12 cellular contexts compared by ENCODE assay signal in the genomic region with DNA sequence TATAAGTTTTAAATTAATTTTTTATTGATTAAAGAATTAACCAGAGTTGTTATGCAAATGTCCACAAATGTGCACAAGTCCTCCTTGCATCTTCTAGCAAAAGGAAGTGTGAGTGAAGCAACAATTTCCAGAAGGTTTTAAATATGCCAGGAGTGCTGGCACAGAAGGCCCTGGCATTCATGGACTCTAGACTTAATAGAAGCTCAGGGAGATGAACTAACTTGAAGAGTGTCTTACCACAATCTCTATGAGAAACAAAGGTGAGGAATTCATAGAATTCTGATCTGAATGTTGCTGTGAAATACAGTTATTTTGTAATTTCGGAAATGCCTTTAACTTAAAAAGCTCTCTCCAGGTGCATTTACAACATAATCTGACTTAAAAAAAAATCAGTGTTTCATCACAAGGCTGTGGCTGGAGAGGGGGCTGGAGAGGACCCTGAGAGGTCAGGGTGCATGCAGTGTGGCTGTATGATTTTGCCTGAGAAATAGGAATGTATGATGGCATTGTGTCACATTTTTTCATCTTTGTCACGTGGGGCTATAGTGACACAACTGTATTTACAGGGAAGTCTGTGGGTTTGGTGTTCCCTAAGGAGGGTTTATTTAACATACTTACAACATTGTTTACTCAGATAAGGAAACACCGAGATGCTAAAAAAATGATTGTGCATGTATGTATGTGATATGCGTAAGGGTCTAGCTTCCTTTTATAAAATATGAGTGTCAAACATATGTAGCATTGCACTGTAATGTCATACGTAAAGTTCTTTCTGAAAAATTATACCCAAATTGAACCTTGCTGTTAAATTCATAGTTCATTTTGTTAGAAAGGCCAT.
DNase-seq lines count a peak whose midpoint lies in the region; ATAC-seq and TF ChIP-seq lines count a peak whose summit lies in the region.
"Had no signal": no experiment of that assay in that cellular context is flagged by ENCODE, and none has a peak within 500 bp of the region (broad histone marks: within the 10 kb centered on the region; RNA-seq: fewer than 3 reads in every experiment).

No MANE protein-coding gene starts in this region.

- H3K9me3 ChIP-seq in smooth muscle cell (replicated peaks; ENCODE audit: low read depth), result no peaks in the 10 kb centered on the region
- H3K9me3 ChIP-seq: Peyer's patch had no signal

- H3K27me3 ChIP-seq in smooth muscle cell (ENCODE audit: low read depth), result no peaks in the 10 kb centered on the region
- H3K27me3 ChIP-seq: Peyer's patch had no signal

- 72% methylated on average over 5 of the region's 5 CpGs for WGBS in smooth muscle cell (ENCODE audit: low lambda C conversion rate)

- no peaks in the 10 kb centered on the region for H3K9me3 Mint-ChIP-seq in activated T-helper 17 cell treated with anti-CD3 and anti-CD28 coated beads, Interleukin-2, amount 50 U/mL, for 72 hours
- H3K9me3 Mint-ChIP-seq: activated T-cell treated with anti-CD3 and anti-CD28 coated beads, Interleukin-2, amount 50 U/mL, for 4 hours; central memory CD8-positive, alpha-beta T cell had no signal

- H3K4me1 ChIP-seq in smooth muscle cell (ENCODE audit: low read depth), result peaks cover 67% of the 10 kb centered on the region

- H3K4me3 ChIP-seq in smooth muscle cell, result no peak overlapping the region
- H3K4me3 ChIP-seq: Peyer's patch had no signal

- no peaks in the 10 kb centered on the region for H3K36me3 ChIP-seq in smooth muscle cell (ENCODE audit: low read depth)
- H3K36me3 ChIP-seq: Peyer's patch had no signal

- DNase-seq in GF-D8 (lab: John Stamatoyannopoulos, UW), result peak; percentile 36
- no peak for DNase-seq in left colon
- no peak for DNase-seq in smooth muscle cell (lab: John Stamatoyannopoulos, UW; ENCODE audit: unreplicated experiment)
- no peak for DNase-seq in NCI-H187 treated with DMSO at 0.1 percent for 48 hours (lab: John Stamatoyannopoulos, UW)
- no peak for DNase-seq in NCI-H2196 (lab: John Stamatoyannopoulos, UW; ENCODE audit: unreplicated experiment)
- DNase-seq in amygdala (lab: John Stamatoyannopoulos, UW), result no peak
- DNase-seq: activated T-cell treated with anti-CD3 and anti-CD28 coated beads, Interleukin-2, amount 50 U/mL, for 4 hours; NCI-H345; Peyer's patch had no signal

- H3F3A ChIP-seq in smooth muscle cell (ENCODE audit: low read depth), result peaks cover 15% of the 10 kb centered on the region

- peaks cover 62% of the 10 kb centered on the region for H4K20me1 ChIP-seq in smooth muscle cell (ENCODE audit: low read depth)

- ATAC-seq in activated T-helper 17 cell treated with anti-CD3 and anti-CD28 coated beads, Interleukin-2, amount 50 U/mL, for 72 hours (replicated peaks), result no peak
- ATAC-seq in left colon (peak; percentile 38), GM18517 (IDR thresholded peaks at IDR 0.05; ENCODE audit: unreplicated experiment) (no peak)
- ATAC-seq: activated T-cell treated with anti-CD3 and anti-CD28 coated beads, Interleukin-2, amount 50 U/mL, for 4 hours had no signal

- H3K4me3 Mint-ChIP-seq in activated T-helper 17 cell treated with anti-CD3 and anti-CD28 coated beads, Interleukin-2, amount 50 U/mL, for 72 hours, result peak overlapping the region; percentile 13
- H3K4me3 Mint-ChIP-seq: activated T-cell treated with anti-CD3 and anti-CD28 coated beads, Interleukin-2, amount 50 U/mL, for 4 hours; central memory CD8-positive, alpha-beta T cell had no signal

- H3K9ac ChIP-seq in smooth muscle cell (ENCODE audit: low read depth), result no peak overlapping the region

- intact Hi-C loops in left colon (cut with DNase I, micrococcal nuclease), result no loop called here

- H3K27me3 Mint-ChIP-seq in activated T-helper 17 cell treated with anti-CD3 and anti-CD28 coated beads, Interleukin-2, amount 50 U/mL, for 72 hours, result no peaks in the 10 kb centered on the region
- H3K27me3 Mint-ChIP-seq: central memory CD8-positive, alpha-beta T cell had no signal

- H3K36me3 Mint-ChIP-seq in activated T-helper 17 cell treated with anti-CD3 and anti-CD28 coated beads, Interleukin-2, amount 50 U/mL, for 72 hours (ENCODE audit: low read depth), result no peaks in the 10 kb centered on the region

- peak overlapping the region; percentile 71 for H3K27ac ChIP-seq in smooth muscle cell (ENCODE audit: low read depth)
- H3K27ac ChIP-seq: Peyer's patch had no signal

- peaks cover 94% of the 10 kb centered on the region for H3K79me2 ChIP-seq in smooth muscle cell (ENCODE audit: low read depth)

- no peak overlapping the region for H3K27ac Mint-ChIP-seq in activated T-helper 17 cell treated with anti-CD3 and anti-CD28 coated beads, Interleukin-2, amount 50 U/mL, for 72 hours

- H2AFZ ChIP-seq in smooth muscle cell (ENCODE audit: low read depth), result no peak overlapping the region

- peak overlapping the region; percentile 73 for H3K4me2 ChIP-seq in smooth muscle cell

- H3K4me1 Mint-ChIP-seq in activated T-helper 17 cell treated with anti-CD3 and anti-CD28 coated beads, Interleukin-2, amount 50 U/mL, for 72 hours, result peaks cover 27% of the 10 kb centered on the region

- no peak for TF ChIP-seq CTCF in smooth muscle cell (IDR thresholded peaks at IDR 0.05; ENCODE audit: borderline replicate concordance, insufficient read depth, poor library complexity, severe bottlenecking)
